In genomic region chr6:82984720-82985119, GRCh38 we compare ENCODE assay signal across 20 cellular contexts.
"Had no signal": no experiment of that assay in that cellular context is flagged by ENCODE, and none has a peak within 500 bp of the region (broad histone marks: within the 10 kb centered on the region; RNA-seq: fewer than 3 reads in every experiment).

No MANE protein-coding gene starts in this region.

- H3K4me1 ChIP-seq: Peyer's patch had no signal

- ATAC-seq: Right ventricle myocardium inferior had no signal

- H3K36me3 ChIP-seq: Peyer's patch, SJCRH30 had no signal

- H3K27ac ChIP-seq: PC-9, Peyer's patch, SJCRH30 had no signal

- DNase-seq: KBM-7, MV-4-11, NCI-H1048, NCI-H1105, NCI-H1417, NCI-H1436 treated with DMSO at 0.1 percent for 48 hours, NCI-H1694, NCI-H187 treated with DMSO at 0.1 percent for 48 hours, NCI-H2029 treated with DMSO at 0.1 percent for 48 hours, NCI-H2107, NCI-H2227 treated with DMSO at 0.1 percent for 48 hours, NCI-H510A, NCI-H524 treated with DMSO at 0.1 percent for 48 hours, NCI-H69, NCI-H774, PC-9, Peyer's patch, SHP77 treated with DMSO at 0.1 percent for 48 hours, SJCRH30 had no signal

- H3K9me3 ChIP-seq: Peyer's patch, SJCRH30 had no signal

- H3K4me3 ChIP-seq: PC-9, Peyer's patch, SJCRH30 had no signal
